Comparison of ENCODE assay signal across 9 cellular contexts in genomic region chr9:2465921-2466460, GRCh38.
DNase-seq lines count a peak whose midpoint lies in the region; ATAC-seq and TF ChIP-seq lines count a peak whose summit lies in the region.
"Had no signal": no experiment of that assay in that cellular context is flagged by ENCODE, and none has a peak within 500 bp of the region (broad histone marks: within the 10 kb centered on the region; RNA-seq: fewer than 3 reads in every experiment).

No MANE protein-coding gene starts in this region.

- ATAC-seq in HG02943 (IDR thresholded peaks at IDR 0.05; ENCODE audit: low read depth, unreplicated experiment) = peak; percentile 99
- ATAC-seq in left lobe of liver = peak; percentile 98
- ATAC-seq in naive thymus-derived CD8-positive, alpha-beta T cell = no peak

- no peak overlapping the region for H3K27ac Mint-ChIP-seq in naive thymus-derived CD8-positive, alpha-beta T cell

- no peak overlapping the region for H3K4me3 Mint-ChIP-seq in naive thymus-derived CD8-positive, alpha-beta T cell

- no peaks in the 10 kb centered on the region for H3K36me3 Mint-ChIP-seq in naive thymus-derived CD8-positive, alpha-beta T cell

- peaks cover 0 to 14% (median 3%) of the 10 kb centered on the region in 9 donors for H3K9me3 Mint-ChIP-seq in naive thymus-derived CD8-positive, alpha-beta T cell

- no peaks in the 10 kb centered on the region for H3K4me1 Mint-ChIP-seq in naive thymus-derived CD8-positive, alpha-beta T cell

- peaks cover 17% of the 10 kb centered on the region for H3K4me1 ChIP-seq in cardiac muscle cell (ENCODE audit: low read depth)
- H3K4me1 ChIP-seq in right atrium auricular region = peaks cover 0 to 12% of the 10 kb centered on the region in 2 donors

- DNase-seq in cardiac muscle cell (ENCODE audit: low read depth in 1 of 2, low spot score in 1 of 2) (peak in 1 of 2 donors; percentile 61), right atrium auricular region (ENCODE audit: low spot score) (no peak), NCI-H2171 (lab: John Stamatoyannopoulos, UW) (peak; percentile 64), left lobe of liver (ENCODE audit: low spot score) (no peak), dedifferentiated amniotic fluid mesenchymal stem cell (ENCODE audit: extremely low spot score) (no peak), head of caudate nucleus (no peak)
- no peak for DNase-seq in naive thymus-derived CD8-positive, alpha-beta T cell

- intact Hi-C loops in head of caudate nucleus (cut with DNase I) = no loop called here

- no peak overlapping the region for H3K4me3 ChIP-seq in cardiac muscle cell
- H3K4me3 ChIP-seq in right atrium auricular region = no peak overlapping the region
- H3K4me3 ChIP-seq: lung had no signal

- peaks cover 8 to 36% (median 20%) of the 10 kb centered on the region in 5 donors for H3K27me3 Mint-ChIP-seq in naive thymus-derived CD8-positive, alpha-beta T cell

- POLR2A ChIA-PET in naive thymus-derived CD8-positive, alpha-beta T cell (lab: Charles Lee) = no interaction called here

- H3K27me3 ChIP-seq in cardiac muscle cell = no peaks in the 10 kb centered on the region
- no peaks in the 10 kb centered on the region for H3K27me3 ChIP-seq in right atrium auricular region

- H3K27ac ChIP-seq in cardiac muscle cell (peak overlapping the region; percentile 68), right atrium auricular region (no peak overlapping the region)

- no peaks in the 10 kb centered on the region for H3K9me3 ChIP-seq in cardiac muscle cell (ENCODE audit: low read depth)
- H3K9me3 ChIP-seq in right atrium auricular region = no peaks in the 10 kb centered on the region

- TF ChIP-seq CTCF in cardiac muscle cell (IDR thresholded peaks at IDR 0.05; ENCODE audit: low read depth, low read length) (no peak), right atrium auricular region (IDR thresholded peaks at IDR 0.05) (no peak)

- no peaks in the 10 kb centered on the region for H3K36me3 ChIP-seq in cardiac muscle cell
- no peaks in the 10 kb centered on the region for H3K36me3 ChIP-seq in right atrium auricular region

Comparison
In these comparisons a context has a peak if more than half of its experiments do, and no peak if none do; other contexts are left out.
1. ATAC-seq: peak in HG02943 (single experiment) and left lobe of liver (single experiment); none in naive thymus-derived CD8-positive, alpha-beta T cell (0 of 2).